In genomic region chr2:21415234-21415633, GRCh38 we compare ENCODE assay signal across 15 cellular contexts.
DNase-seq lines count a peak whose midpoint lies in the region; ATAC-seq and TF ChIP-seq lines count a peak whose summit lies in the region.
"Had no signal": no experiment of that assay in that cellular context is flagged by ENCODE, and none has a peak within 500 bp of the region (broad histone marks: within the 10 kb centered on the region; RNA-seq: fewer than 3 reads in every experiment).

No MANE protein-coding gene starts in this region.

- H3K36me3 Mint-ChIP-seq in activated naive CD4-positive, alpha-beta T cell treated with anti-CD3 and anti-CD28 coated beads, Interleukin-2, amount 10 ng/mL, durations not matched to agents 7 days and 5 days: no peaks in the 10 kb centered on the region

- H2AFZ ChIP-seq in OCI-LY1 (ENCODE audit: low read length): no peak overlapping the region

- H3K79me2 ChIP-seq in OCI-LY1 (ENCODE audit: insufficient read depth, low read length): no peaks in the 10 kb centered on the region

- no peaks in the 10 kb centered on the region for H4K20me1 ChIP-seq in OCI-LY1 (ENCODE audit: insufficient read depth, low read length)

- TF ChIP-seq CTCF in BE2C (IDR thresholded peaks at IDR 0.05; ENCODE audit: low read depth, low read length) (peak; percentile 56), GM13977 (IDR thresholded peaks at IDR 0.05; ENCODE audit: extremely low read depth, insufficient read depth, missing control alignments) (peak; percentile 27), OCI-LY1 (IDR thresholded peaks at IDR 0.05; ENCODE audit: low read length) (peak; percentile 40; the same call in 1 of the 2 replicates), epithelial cell of proximal tubule (conservative IDR thresholded peaks at IDR 0.05; ENCODE audit: low read depth, low read length) (peak; percentile 23)

- in situ Hi-C loops in GM13977 (cut with MboI; ENCODE audit: low pct_unique_long_range_greater_than_20kb, low sequenced_read_pairs, unreplicated experiment): no loop called here

- ATAC-seq in GM19463 (IDR thresholded peaks at IDR 0.05; ENCODE audit: unreplicated experiment): no peak
- no peak for ATAC-seq in GM18867 (IDR thresholded peaks at IDR 0.05; ENCODE audit: unreplicated experiment)

- H3K4me3 Mint-ChIP-seq in activated naive CD4-positive, alpha-beta T cell treated with anti-CD3 and anti-CD28 coated beads, Interleukin-2, amount 10 ng/mL, durations not matched to agents 7 days and 5 days: no peak overlapping the region
- H3K4me3 Mint-ChIP-seq: B cell, HFFc6 had no signal

- H3K36me3 ChIP-seq in BE2C (no peaks in the 10 kb centered on the region; the same call in 1 of the 2 replicates), OCI-LY1 (ENCODE audit: insufficient read depth, low read length) (no peaks in the 10 kb centered on the region)

- no peak overlapping the region for H3K4me3 ChIP-seq in BE2C (ENCODE audit: low read depth, low read length)
- H3K4me3 ChIP-seq in OCI-LY1 (ENCODE audit: low read depth, low read length, poor library complexity, severe bottlenecking): no peak overlapping the region
- H3K4me3 ChIP-seq in epithelial cell of proximal tubule (ENCODE audit: low read depth, low read length): no peak overlapping the region

- DNase-seq in BE2C (peak; percentile 38), GM13977 (ENCODE audit: low spot score) (no peak), epithelial cell of proximal tubule (ENCODE audit: low read depth) (no peak), NCI-H1436 treated with DMSO at 0.1 percent for 48 hours (lab: John Stamatoyannopoulos, UW) (no peak)
- DNase-seq in activated naive CD4-positive, alpha-beta T cell treated with anti-CD3 and anti-CD28 coated beads, Interleukin-2, amount 10 ng/mL, durations not matched to agents 7 days and 5 days: no peak
- DNase-seq: activated CD4-positive, alpha-beta T cell treated with anti-CD3 and anti-CD28 coated beads, Interleukin-2, amount 50 U/mL, for 48 hours; DMS153; HFFc6; NCI-H187 treated with DMSO at 0.1 percent for 48 hours; trophoblast cell had no signal

- H3K27me3 Mint-ChIP-seq in activated naive CD4-positive, alpha-beta T cell treated with anti-CD3 and anti-CD28 coated beads, Interleukin-2, amount 10 ng/mL, durations not matched to agents 7 days and 5 days: no peaks in the 10 kb centered on the region
- H3K27me3 Mint-ChIP-seq: B cell had no signal

- H3K4me2 ChIP-seq in OCI-LY1 (ENCODE audit: low read length): no peak overlapping the region

- CTCF ChIA-PET in activated naive CD4-positive, alpha-beta T cell treated with anti-CD3 and anti-CD28 coated beads, Interleukin-2, amount 10 ng/mL, durations not matched to agents 7 days and 5 days (lab: Charles Lee): no interaction called here

- no peak overlapping the region for H3K9ac ChIP-seq in OCI-LY1 (ENCODE audit: low read length)

- H3K4me1 Mint-ChIP-seq in activated naive CD4-positive, alpha-beta T cell treated with anti-CD3 and anti-CD28 coated beads, Interleukin-2, amount 10 ng/mL, durations not matched to agents 7 days and 5 days: no peaks in the 10 kb centered on the region
- H3K4me1 Mint-ChIP-seq: B cell had no signal

- H3K9me2 ChIP-seq in OCI-LY1 (ENCODE audit: low read depth, low read length): no peaks in the 10 kb centered on the region

- no peaks in the 10 kb centered on the region for H3K9me3 ChIP-seq in BE2C
- H3K9me3 ChIP-seq in OCI-LY1 (ENCODE audit: low read length): no peaks in the 10 kb centered on the region

- H3K9me3 Mint-ChIP-seq in activated naive CD4-positive, alpha-beta T cell treated with anti-CD3 and anti-CD28 coated beads, Interleukin-2, amount 10 ng/mL, durations not matched to agents 7 days and 5 days: peaks cover 2% of the 10 kb centered on the region

- no peaks in the 10 kb centered on the region for H3K4me1 ChIP-seq in BE2C
- H3K4me1 ChIP-seq in OCI-LY1 (ENCODE audit: insufficient read depth, low read length, severe bottlenecking): no peaks in the 10 kb centered on the region

- H3K27me3 ChIP-seq in BE2C (no peaks in the 10 kb centered on the region), OCI-LY1 (ENCODE audit: insufficient read depth, low read length) (no peaks in the 10 kb centered on the region)

- no peak overlapping the region for H3K27ac Mint-ChIP-seq in activated naive CD4-positive, alpha-beta T cell treated with anti-CD3 and anti-CD28 coated beads, Interleukin-2, amount 10 ng/mL, durations not matched to agents 7 days and 5 days
- H3K27ac Mint-ChIP-seq: B cell, HFFc6 had no signal

- no peaks in the 10 kb centered on the region for H3F3A ChIP-seq in OCI-LY1 (ENCODE audit: insufficient read depth, low read length)

- no peak overlapping the region for H3K27ac ChIP-seq in OCI-LY1 (ENCODE audit: low read depth, low read length, poor library complexity, severe bottlenecking)
- H3K27ac ChIP-seq: HL-60 had no signal
